In the genomic region with DNA sequence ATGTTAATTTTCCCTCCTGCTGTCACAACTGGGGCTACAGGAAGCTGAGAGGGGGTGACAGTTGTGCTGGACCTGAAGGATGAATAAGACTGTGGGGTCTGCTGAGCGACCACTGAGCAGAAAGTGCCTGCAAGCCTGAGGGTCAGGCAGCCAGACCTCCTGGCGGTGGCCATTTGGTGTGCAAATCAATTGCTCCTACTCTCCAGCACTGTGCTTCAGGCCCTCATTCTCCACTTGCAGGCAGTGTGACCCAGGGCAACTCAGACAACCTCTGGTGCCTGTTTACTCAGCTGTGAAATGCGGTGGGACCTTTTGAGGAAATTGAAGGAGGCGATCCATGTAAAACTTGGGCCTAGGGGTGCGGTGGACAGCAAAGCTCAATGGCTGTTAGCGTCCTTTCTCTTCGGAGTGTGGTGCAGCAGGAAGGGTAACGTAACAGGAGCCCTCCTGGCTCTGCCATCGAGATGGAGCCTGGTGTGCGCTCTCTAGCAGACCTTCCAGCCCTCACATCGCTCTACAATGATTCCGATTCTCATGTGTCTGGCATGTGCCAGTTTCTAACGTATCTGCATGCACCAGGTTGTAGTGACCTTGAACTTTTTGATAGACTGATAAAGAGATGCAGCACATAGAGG, we compare ENCODE assay signal across 1 cellular context.
TF ChIP-seq lines count a peak whose summit lies in the region.

No MANE protein-coding gene starts in this region.

TF ChIP-seq in WTC11, 78 proteins besides CTCF, POLR2A, EP300 and RAD21 (continued from another document):
- TF ChIP-seq, protein P1, sequence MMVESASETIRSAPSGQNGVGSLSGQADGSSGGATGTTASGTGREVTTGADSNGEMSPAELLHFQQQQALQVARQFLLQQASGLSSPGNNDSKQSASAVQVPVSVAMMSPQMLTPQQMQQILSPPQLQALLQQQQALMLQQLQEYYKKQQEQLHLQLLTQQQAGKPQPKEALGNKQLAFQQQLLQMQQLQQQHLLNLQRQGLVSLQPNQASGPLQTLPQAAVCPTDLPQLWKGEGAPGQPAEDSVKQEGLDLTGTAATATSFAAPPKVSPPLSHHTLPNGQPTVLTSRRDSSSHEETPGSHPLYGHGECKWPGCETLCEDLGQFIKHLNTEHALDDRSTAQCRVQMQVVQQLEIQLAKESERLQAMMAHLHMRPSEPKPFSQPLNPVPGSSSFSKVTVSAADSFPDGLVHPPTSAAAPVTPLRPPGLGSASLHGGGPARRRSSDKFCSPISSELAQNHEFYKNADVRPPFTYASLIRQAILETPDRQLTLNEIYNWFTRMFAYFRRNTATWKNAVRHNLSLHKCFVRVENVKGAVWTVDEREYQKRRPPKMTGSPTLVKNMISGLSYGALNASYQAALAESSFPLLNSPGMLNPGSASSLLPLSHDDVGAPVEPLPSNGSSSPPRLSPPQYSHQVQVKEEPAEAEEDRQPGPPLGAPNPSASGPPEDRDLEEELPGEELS (CRISPR knock-in tag; IDR thresholded peaks at IDR 0.05) = 0 out of 2 replicates have a peak, but pooled peaks have one; percentile 39
- TF ChIP-seq ESRRA (CRISPR knock-in tag; IDR thresholded peaks at IDR 0.05; ENCODE audit: borderline replicate concordance) = no peak
- peak; percentile 42; the same call in 1 of the 2 replicates for TF ChIP-seq TEAD1 (CRISPR knock-in tag; IDR thresholded peaks at IDR 0.05)
- no peak for TF ChIP-seq ZNF317 (CRISPR knock-in tag; IDR thresholded peaks at IDR 0.05; ENCODE audit: borderline replicate concordance, low read depth)
- TF ChIP-seq ZBTB21 (CRISPR knock-in tag; IDR thresholded peaks at IDR 0.05; ENCODE audit: borderline replicate concordance) = no peak
- TF ChIP-seq MAX (CRISPR knock-in tag; IDR thresholded peaks at IDR 0.05) = no peak
- no peak for TF ChIP-seq SOX15 (CRISPR knock-in tag; IDR thresholded peaks at IDR 0.05)
- peak; percentile 37; the same call in 1 of the 2 replicates for TF ChIP-seq ZNF423 (CRISPR knock-in tag; IDR thresholded peaks at IDR 0.05)
- no peak for TF ChIP-seq ZNF512 (CRISPR knock-in tag; IDR thresholded peaks at IDR 0.05; ENCODE audit: borderline replicate concordance)
- peak; percentile 61 for TF ChIP-seq ETV6 (CRISPR knock-in tag; IDR thresholded peaks at IDR 0.05)
- TF ChIP-seq, protein P2, sequence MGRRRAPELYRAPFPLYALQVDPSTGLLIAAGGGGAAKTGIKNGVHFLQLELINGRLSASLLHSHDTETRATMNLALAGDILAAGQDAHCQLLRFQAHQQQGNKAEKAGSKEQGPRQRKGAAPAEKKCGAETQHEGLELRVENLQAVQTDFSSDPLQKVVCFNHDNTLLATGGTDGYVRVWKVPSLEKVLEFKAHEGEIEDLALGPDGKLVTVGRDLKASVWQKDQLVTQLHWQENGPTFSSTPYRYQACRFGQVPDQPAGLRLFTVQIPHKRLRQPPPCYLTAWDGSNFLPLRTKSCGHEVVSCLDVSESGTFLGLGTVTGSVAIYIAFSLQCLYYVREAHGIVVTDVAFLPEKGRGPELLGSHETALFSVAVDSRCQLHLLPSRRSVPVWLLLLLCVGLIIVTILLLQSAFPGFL (CRISPR knock-in tag; IDR thresholded peaks at IDR 0.05; ENCODE audit: borderline replicate concordance) = no peak
TF ChIP-seq in WTC11: peak in this region for 4.
